9 cellular contexts compared by ENCODE assay signal in genomic region chr16:75090900-75091299, GRCh38. TPM values are rescaled to one million over a fixed set of nuclear protein-coding genes. Genes with fewer than 3 reads are reported as not detected.
DNase-seq lines count a peak whose midpoint lies in the region; ATAC-seq, FAIRE-seq and TF ChIP-seq lines count a peak whose summit lies in the region.
"Not testable (repeated sequence)": the region's sequence is repeated elsewhere in the genome, so short reads cannot be mapped to it uniquely, and the experiment has no call there.
"Had no signal": no experiment of that assay in that cellular context is flagged by ENCODE, and none has a peak within 500 bp of the region (broad histone marks: within the 10 kb centered on the region; RNA-seq: fewer than 3 reads in every experiment).

No MANE protein-coding gene starts in this region.

- peaks cover 57% of the 10 kb centered on the region for H3K79me2 ChIP-seq in K562 (ENCODE audit: control insufficient read depth, insufficient read depth, low read length)

- not testable (repeated sequence) for ATAC-seq in K562, psoas muscle
- ATAC-seq in esophagus mucosa (peak; percentile 69), left colon (peak; percentile 49)

- not testable (repeated sequence) for H3K4me2 ChIP-seq in K562 (ENCODE audit: insufficient read depth, low read length)

- not testable (repeated sequence) for TF ChIP-seq POLR2A in K562 (conservative IDR thresholded peaks at IDR 0.05)

- TF ChIP-seq RAD21 in K562 (CRISPR knock-in tag; conservative IDR thresholded peaks at IDR 0.05 in 1 of 2, IDR thresholded peaks at IDR 0.05 in 1 of 2): not testable (repeated sequence)

- not testable (repeated sequence) for H3K9me1 ChIP-seq in K562 (ENCODE audit: control insufficient read depth, insufficient read depth, low read length)

- 0 out of 2 replicates have a peak, but pooled peaks have one; percentile 19 for TF ChIP-seq EP300 in K562 (IDR thresholded peaks at IDR 0.05; ENCODE audit: low read length)

- intact Hi-C loops in K562 (cut with micrococcal nuclease); left colon (cut with DNase I, micrococcal nuclease): not testable (repeated sequence)
- intact Hi-C loops in psoas muscle (cut with DNase I): loop anchor here in 1 of 2 donors (1.0 kb wide), 1 partner anchor 14 kb away; no protein-coding TSS in a partner anchor

- not testable (repeated sequence) for H3K27me3 ChIP-seq in K562 (ENCODE audit: control insufficient read depth in 2 of 2, insufficient read depth in 2 of 2, low read length in 2 of 2); psoas muscle (ENCODE audit: insufficient read depth in 3 of 3, low read length in 2 of 3)

- not testable (repeated sequence) for H3K4me3 ChIP-seq in K562, psoas muscle

- H3K4me1 ChIP-seq in K562 (replicated peaks in 1 of 2; ENCODE audit: control insufficient read depth in 2 of 2, insufficient read depth in 2 of 2, low read length in 2 of 2) (peaks cover 22 to 45% of the 10 kb centered on the region in 2 experiments; a peak in 4 of 5 replicates), psoas muscle (peaks cover 54% of the 10 kb centered on the region)

- H2AFZ ChIP-seq in K562 (ENCODE audit: low read depth, low read length): not testable (repeated sequence)

- WGBS in K562 (ENCODE audit: insufficient coverage, low coverage, missing lambda C conversion rate): 69% methylated on average over 6 of the region's 6 CpGs
- 76 to 84% (median 77%) methylated on average over 6 of the region's 6 CpGs for WGBS in psoas muscle, 3 donors

- DNase-seq in ELR (ENCODE audit: low read depth) (peak; percentile 24), M059J (ENCODE audit: low read depth) (peak; percentile 47), K562 (ENCODE audit: extremely low read depth in 1 of 4, low spot score in 3 of 4) (peak in 1 of 4 experiments; percentile 41)
- not testable (repeated sequence) for DNase-seq in RWPE1 (ENCODE audit: low spot score); left colon; psoas muscle

- CTCF ChIA-PET in RWPE1 (lab: Yijun Ruan, JAX): interaction anchor here (0.6 to 0.8 kb wide), 3 partner anchors 19 to 91 kb away, joined by 3 to 4 read pairs (median 4); no protein-coding TSS in a partner anchor
- CTCF ChIA-PET in K562 (lab: Yijun Ruan, JAX; ENCODE audit: low intra/inter-chr PET ratio): not testable (repeated sequence)

- POLR2A ChIA-PET in RWPE1 (lab: Yijun Ruan, JAX; ENCODE audit: low non-redundant PET): not testable (repeated sequence)
- POLR2A ChIA-PET in K562 (lab: Yijun Ruan, JAX): interaction anchor here (0.6 to 1.7 kb wide), 2 partner anchors 19 to 25 kb away, joined by 3 to 7 read pairs; no protein-coding TSS in a partner anchor

- not testable (repeated sequence) for BruUV-seq in K562 (replicated peaks; lab: Mats Ljungman, UMichigan)

- in situ Hi-C loops in K562 (cut with MboI): not testable (repeated sequence)

- H3K27ac ChIP-seq in RWPE1 (peak overlapping the region; percentile 8; the same call in 1 of the 2 replicates), psoas muscle (peak overlapping the region; percentile 85)
- not testable (repeated sequence) for H3K27ac ChIP-seq in K562 (ENCODE audit: extremely low read depth, low read depth, low read length)

- not testable (repeated sequence) for H4K20me1 ChIP-seq in K562 (replicated peaks; ENCODE audit: control insufficient read depth, insufficient read depth, low read length)

- peaks cover 20% of the 10 kb centered on the region; the same call in 2 of the 3 replicates for H3K36me3 ChIP-seq in K562 (ENCODE audit: control insufficient read depth, insufficient read depth, low read length)
- H3K36me3 ChIP-seq in psoas muscle (ENCODE audit: insufficient read depth in 1 of 2, low read depth in 1 of 2): peaks cover 0 to 24% of the 10 kb centered on the region in 2 donors

- H3K9ac ChIP-seq in K562 (ENCODE audit: insufficient read depth in 1 of 2, low read depth in 2 of 2, low read length in 2 of 2): not testable (repeated sequence)

- TF ChIP-seq CTCF in RWPE1 (conservative IDR thresholded peaks at IDR 0.05; ENCODE audit: low read depth); K562 (IDR thresholded peaks at IDR 0.05 in 2 of 3, conservative IDR thresholded peaks at IDR 0.05 in 1 of 3; ENCODE audit: insufficient read depth in 2 of 3, low read depth in 1 of 3, low read length in 3 of 3); psoas muscle (IDR thresholded peaks at IDR 0.05): not testable (repeated sequence)

- H3K9me3 ChIP-seq in K562 (replicated peaks; ENCODE audit: control insufficient read depth, insufficient read depth, low read depth, low read length); psoas muscle: not testable (repeated sequence)

- FAIRE-seq in K562 (lab: Jason Lieb, UNC): peak; percentile 52

TF ChIP-seq in K562, 482 proteins besides CTCF, POLR2A, EP300 and RAD21 (continues in another document):
- TF ChIP-seq ATF3 (IDR thresholded peaks at IDR 0.05): peak; percentile 71
- not testable (repeated sequence) for TF ChIP-seq ATF3 (CRISPR knock-in tag; conservative IDR thresholded peaks at IDR 0.05)
- TF ChIP-seq ARID1B (IDR thresholded peaks at IDR 0.05): peak; percentile 45; the same call in 1 of the 2 replicates
- TF ChIP-seq SMARCE1 (IDR thresholded peaks at IDR 0.05): peak; percentile 59
- TF ChIP-seq CBFA2T3 (IDR thresholded peaks at IDR 0.05): peak; percentile 38
- 0 out of 4 replicates have a peak, but pooled peaks of 1 of the 2 experiments have one; percentile 44 for TF ChIP-seq KDM1A (IDR thresholded peaks at IDR 0.05)
- 0 out of 2 replicates have a peak, but pooled peaks have one; percentile 23 for TF ChIP-seq ADNP (tag; IDR thresholded peaks at IDR 0.05)
- 0 out of 2 replicates have a peak, but pooled peaks have one; percentile 25 for TF ChIP-seq ZEB2 (IDR thresholded peaks at IDR 0.05)
- TF ChIP-seq GATA2 (CRISPR knock-in tag; IDR thresholded peaks at IDR 0.05): 0 out of 2 replicates have a peak, but pooled peaks have one; percentile 19
- peak; percentile 61 for TF ChIP-seq FOSL1 (tag; conservative IDR thresholded peaks at IDR 0.05)
- peak; percentile 85 for TF ChIP-seq JUND (IDR thresholded peaks at IDR 0.05; ENCODE audit: borderline replicate concordance, low read depth, low read length)
- peak; percentile 60; the same call in 1 of the 3 replicates for TF ChIP-seq JUND (tag; IDR thresholded peaks at IDR 0.05; ENCODE audit: borderline replicate concordance, low read depth, low read length)

RNA-seq across cellular contexts. Expression of gene LDHD, which starts 25.7 kb away (rescaled TPM):
- 0.42 TPM in 2 replicates for total RNA-seq in M059J (2014; rRNA removed; shearing (Covaris generic))
- 0.48 and 1.4 TPM in 2 replicates for total RNA-seq in K562 (2011; cell fraction: chromatin; rRNA removed; ENCODE audit: low replicate concordance)
- total RNA-seq in K562 (2011; cell fraction: nucleolus; rRNA removed): 1.7 and 3.0 TPM in 2 replicates
- 1.1 and 1.5 TPM in 2 replicates for total RNA-seq in K562 (2011; cell fraction: nucleoplasm; rRNA removed)
- total RNA-seq in K562 (2014; rRNA removed) (0.33 and 0.73 TPM in 2 replicates), K562 (2014; rRNA removed; fragmentation: Illumina TruSeq; extraction: Trizol) (not detected in 2 replicates), K562 (2015; rRNA removed; fragmentation: Illumina TruSeq; extraction: Trizol) (0.19 and 0.40 TPM in 2 replicates), K562 (2021) (0.69 and 0.83 TPM in 2 replicates), esophagus mucosa (9.2 TPM), left colon (10 to 100 TPM; 85.0 to 89.2 TPM), psoas muscle (10 to 100 TPM; 26.2 to 66.6 (median 41.3) TPM)
- polyA plus RNA-seq in K562 (2011; rRNA removed) (0.08 and 0.33 TPM in 2 replicates), K562 (2014; fragmentation: Illumina TruSeq; extraction: Trizol) (0.19 and 0.25 TPM in 2 replicates), K562 (2014; fragmentation: Nextera tagmentation; extraction: Ambion mirVana) (not detected), K562 (2014; rRNA removed) (0.39 and 0.86 TPM in 2 replicates), psoas muscle (10 to 100 TPM; 20.5 to 37.5 (median 27.8) TPM)
- 0.21 and 1.0 TPM in 2 replicates for polyA plus RNA-seq in K562 (2011; cell fraction: cytosol; rRNA removed)
- 0.42 and 2.2 TPM in 2 replicates for polyA plus RNA-seq in K562 (2011; cell fraction: nucleus; rRNA removed)
- polyA plus RNA-seq in K562 (2012): 0.61 and 0.93 TPM in 2 replicates
- 0.21 TPM in 1 of 2 replicates, not detected in the other for polyA minus RNA-seq in K562 (2011; rRNA and poly(A)+ RNA removed)
- not detected in 2 replicates for polyA minus RNA-seq in K562 (2011; cell fraction: cytosol; rRNA and poly(A)+ RNA removed)
- 0.44 and 1.1 TPM in 2 replicates for polyA minus RNA-seq in K562 (2011; cell fraction: nucleus; rRNA and poly(A)+ RNA removed)
- total RNA-seq: CD8-positive, alpha-beta T cell; HT1080 had no signal

RNA-seq across cellular contexts. Expression of gene ZFP1, which starts 57.4 kb away (rescaled TPM):
- total RNA-seq in M059J (2014; rRNA removed; shearing (Covaris generic)): 14.4 and 14.6 TPM in 2 replicates
- 4.7 and 12.9 TPM in 2 replicates for total RNA-seq in K562 (2011; cell fraction: chromatin; rRNA removed; ENCODE audit: low replicate concordance)
- total RNA-seq in K562 (2011; cell fraction: nucleolus; rRNA removed): 5.0 and 6.2 TPM in 2 replicates
- 7.3 and 8.8 TPM in 2 replicates for total RNA-seq in K562 (2011; cell fraction: nucleoplasm; rRNA removed)
- total RNA-seq in K562 (2014; rRNA removed): 9.3 and 10.4 TPM in 2 replicates
- total RNA-seq in K562 (2014; rRNA removed; fragmentation: Illumina TruSeq; extraction: Trizol): 14.7 and 16.1 TPM in 2 replicates
- total RNA-seq in K562 (2015; rRNA removed; fragmentation: Illumina TruSeq; extraction: Trizol): 13.7 and 14.0 TPM in 2 replicates
- 10.8 and 14.7 TPM in 2 replicates for total RNA-seq in K562 (2021)
- polyA plus RNA-seq in K562 (2011; rRNA removed): 10.8 and 13.3 TPM in 2 replicates
- polyA plus RNA-seq in K562 (2011; cell fraction: cytosol; rRNA removed): 2.9 and 4.8 TPM in 2 replicates
- polyA plus RNA-seq in K562 (2011; cell fraction: nucleus; rRNA removed): 3.9 and 4.2 TPM in 2 replicates
- polyA plus RNA-seq in K562 (2012): 5.4 and 6.8 TPM in 2 replicates
- polyA plus RNA-seq in K562 (2014; fragmentation: Illumina TruSeq; extraction: Trizol): 11.4 and 11.6 TPM in 2 replicates
- 1 to 10 TPM; 2.6 to 4.1 TPM for polyA plus RNA-seq in K562 (2014; fragmentation: Nextera tagmentation; extraction: Ambion mirVana)
- polyA plus RNA-seq in K562 (2014; rRNA removed): 5.2 and 6.5 TPM in 2 replicates
- polyA minus RNA-seq in K562 (2011; rRNA and poly(A)+ RNA removed): 14.8 and 15.0 TPM in 2 replicates
- 10.2 and 12.6 TPM in 2 replicates for polyA minus RNA-seq in K562 (2011; cell fraction: cytosol; rRNA and poly(A)+ RNA removed)
- 5.3 and 7.8 TPM in 2 replicates for polyA minus RNA-seq in K562 (2011; cell fraction: nucleus; rRNA and poly(A)+ RNA removed)
- total RNA-seq in esophagus mucosa: 4.3 TPM
- total RNA-seq in left colon: 1 to 10 TPM; 3.1 to 6.2 TPM
- total RNA-seq in psoas muscle: 1 to 10 TPM; 6.0 to 8.1 (median 6.4) TPM
- polyA plus RNA-seq in psoas muscle: 10 to 100 TPM in 1 of 3 donors, 1 to 10 TPM in 2; 3.4 to 10.4 (median 4.5) TPM
